Comparison of ENCODE assay signal across 9 cellular contexts in the genomic region with DNA sequence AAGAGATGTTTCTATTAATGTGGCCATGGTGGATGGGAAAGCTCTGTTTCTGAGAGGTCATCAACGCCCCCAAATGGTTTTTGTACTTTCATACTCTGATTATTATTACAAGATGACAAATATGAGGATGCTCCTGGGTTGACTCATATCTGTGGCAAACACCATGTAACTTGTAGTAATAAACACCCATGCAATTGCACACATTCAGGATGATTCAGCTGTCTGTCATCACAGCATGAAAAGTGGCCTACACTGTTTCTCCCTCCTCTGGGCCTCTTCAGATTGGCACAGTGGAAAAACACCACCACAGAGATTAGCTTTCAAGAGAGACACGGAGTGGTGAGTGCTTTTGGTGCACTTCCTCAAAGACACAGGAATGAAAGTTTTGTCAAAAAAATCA.
DNase-seq lines count a peak whose midpoint lies in the region; ATAC-seq lines count a peak whose summit lies in the region.
"Had no signal": no experiment of that assay in that cellular context is flagged by ENCODE, and none has a peak within 500 bp of the region (broad histone marks: within the 10 kb centered on the region; RNA-seq: fewer than 3 reads in every experiment).

No MANE protein-coding gene starts in this region.

- ATAC-seq in HG02759 (IDR thresholded peaks at IDR 0.05; ENCODE audit: unreplicated experiment) (peak; percentile 83), left colon (peak; percentile 49), HG03097 (IDR thresholded peaks at IDR 0.05; ENCODE audit: low FRiP score, unreplicated experiment) (no peak), HG03139 (IDR thresholded peaks at IDR 0.05; ENCODE audit: unreplicated experiment) (no peak)

- DNase-seq in GM03348 (ENCODE audit: low spot score) (peak; percentile 86), SW480 (ENCODE audit: low spot score) (peak; percentile 82), left colon (no peak), pons (ENCODE audit: low spot score) (no peak), activated gamma-delta T cell treated with Interleukin-2 at 50 U/mL for 16 hours (no peak)
- DNase-seq: left cardiac atrium had no signal

- intact Hi-C loops in left colon (cut with DNase I, micrococcal nuclease) = no loop called here

Comparison
In these comparisons a context has a peak if more than half of its experiments do, and no peak if none do; other contexts are left out.
1. DNase-seq: peak in GM03348 (single experiment) and SW480 (single experiment); none in left colon (0 of 2), pons (single experiment) and activated gamma-delta T cell treated with Interleukin-2 at 50 U/mL for 16 hours (single experiment).
2. ATAC-seq: peak in HG02759 (single experiment) and left colon (single experiment); none in HG03097 (single experiment) and HG03139 (single experiment).